9 cellular contexts compared by ENCODE assay signal in genomic region chr1:94863919-94864318, GRCh38. TPM values are rescaled to one million over a fixed set of nuclear protein-coding genes. Genes with fewer than 3 reads are reported as not detected.
DNase-seq lines count a peak whose midpoint lies in the region; ATAC-seq and TF ChIP-seq lines count a peak whose summit lies in the region.
"Had no signal": no experiment of that assay in that cellular context is flagged by ENCODE, and none has a peak within 500 bp of the region (broad histone marks: within the 10 kb centered on the region; RNA-seq: fewer than 3 reads in every experiment).

No MANE protein-coding gene starts in this region.

- H3K4me3 ChIP-seq in gastrocnemius medialis, result peak overlapping the region in 1 of 4 donors; percentile 22
- H3K4me3 ChIP-seq: SK-N-MC had no signal

- H3K27ac ChIP-seq in gastrocnemius medialis, result peak overlapping the region; percentile 63 to 74 (median 65)
- H3K27ac ChIP-seq: SK-N-MC had no signal

- H3K27me3 ChIP-seq in gastrocnemius medialis, result peaks cover 0 to 3% (median 0%) of the 10 kb centered on the region in 3 donors

- H3K9me3 ChIP-seq in gastrocnemius medialis, result no peaks in the 10 kb centered on the region

- no peaks in the 10 kb centered on the region for H3K36me3 ChIP-seq in gastrocnemius medialis

- DNase-seq in GM03348 (ENCODE audit: low spot score), result peak; percentile 76
- peak; percentile 73 for DNase-seq in amniotic stem cell (lab: John Stamatoyannopoulos, UW)
- DNase-seq in hepatic stellate cell (ENCODE audit: low spot score), result peak; percentile 58
- peak in 1 of 2 donors; percentile 31 for DNase-seq in gastrocnemius medialis
- DNase-seq in NAMALWA (ENCODE audit: low spot score), result no peak
- DNase-seq in T-helper 9 cell, result no peak

- TF ChIP-seq POLR2A in gastrocnemius medialis (IDR thresholded peaks at IDR 0.05), result no peak

- peaks cover 13 to 19% of the 10 kb centered on the region in 2 donors for H3K4me1 ChIP-seq in gastrocnemius medialis

- TF ChIP-seq CTCF in gastrocnemius medialis (IDR thresholded peaks at IDR 0.05 in 4 of 5, conservative IDR thresholded peaks at IDR 0.05 in 1 of 5), result no peak

- ATAC-seq in gastrocnemius medialis (peak; percentile 71 to 81), HG02623 (IDR thresholded peaks at IDR 0.05; ENCODE audit: unreplicated experiment) (no peak), GM19455 (IDR thresholded peaks at IDR 0.05; ENCODE audit: unreplicated experiment) (no peak)

- intact Hi-C loops in gastrocnemius medialis (cut with DNase I; ENCODE audit: low total_unique reads), result loop anchor here (1.0 to 5.0 kb wide), 2 partner anchors 63 to 158 kb away; partner anchors contain the start of gene CNN3

- in situ Hi-C loops in gastrocnemius medialis (cut with MboI; ENCODE audit: low sequenced_read_pairs in 4 of 4), result loop anchor here in 3 of 4 donors (25.0 kb wide), 1 partner anchor 373 kb away; the partner anchor contains the start of gene RWDD3 (in 3 of the 3)

RNA-seq across cellular contexts. Expression of gene SLC44A3, which starts 43.8 kb away (rescaled TPM):
- under 1 TPM in 1 of 4 donors, not detected in 3; 0.19 TPM for total RNA-seq in gastrocnemius medialis

Comparison
In these comparisons a context has a peak if more than half of its experiments do, and no peak if none do; other contexts are left out.
1. DNase-seq: peak in GM03348 (single experiment), amniotic stem cell (single experiment) and hepatic stellate cell (single experiment); none in NAMALWA (single experiment) and T-helper 9 cell (single experiment).
2. ATAC-seq: peak in gastrocnemius medialis (2 of 2); none in HG02623 (single experiment) and GM19455 (single experiment).